9 cellular contexts compared by ENCODE assay signal in genomic region chr10:28669227-28670173, GRCh38. TPM values are rescaled to one million over a fixed set of nuclear protein-coding genes. Genes with fewer than 3 reads are reported as not detected.
DNase-seq lines count a peak whose midpoint lies in the region; ATAC-seq and TF ChIP-seq lines count a peak whose summit lies in the region.
"Had no signal": no experiment of that assay in that cellular context is flagged by ENCODE, and none has a peak within 500 bp of the region (broad histone marks: within the 10 kb centered on the region; RNA-seq: fewer than 3 reads in every experiment).

No MANE protein-coding gene starts in this region.

- no peak for TF ChIP-seq CTCF in MCF 10A (IDR thresholded peaks at IDR 0.05; ENCODE audit: unreplicated experiment)

- intact Hi-C loops in MCF 10A (cut with micrococcal nuclease) = no loop called here

- peaks cover 21% of the 10 kb centered on the region for H3K27me3 ChIP-seq in muscle layer of duodenum (ENCODE audit: low read depth, low read length)

- H3K4me1 ChIP-seq in muscle layer of duodenum (ENCODE audit: control insufficient read depth in 1 of 2, insufficient read depth in 2 of 2, low read length in 2 of 2) = peaks cover 0 to 13% of the 10 kb centered on the region in 2 donors

- no peak for ATAC-seq in stimulated activated naive CD8-positive, alpha-beta T cell treated with anti-CD3 and anti-CD28 coated beads, Interleukin-15, Interleukin-2, amounts not matched to agents 100 U/mL and 50 U/mL, for 24 hours
- ATAC-seq in GM19035 (IDR thresholded peaks at IDR 0.05; ENCODE audit: unreplicated experiment) (no peak), HG03520 (IDR thresholded peaks at IDR 0.05; ENCODE audit: unreplicated experiment) (no peak)

- DNase-seq in stimulated activated naive CD8-positive, alpha-beta T cell treated with anti-CD3 and anti-CD28 coated beads, Interleukin-15, Interleukin-2, amounts not matched to agents 100 U/mL and 50 U/mL, for 24 hours = no peak
- DNase-seq in MCF 10A (ENCODE audit: unreplicated experiment) (no peak), NCI-H446 treated with DMSO at 0.1 percent for 48 hours (lab: John Stamatoyannopoulos, UW) (no peak)
- DNase-seq in stimulated activated naive CD4-positive, alpha-beta T cell treated with Interleukin-2 at 50 U/mL for 16 hours (lab: John Stamatoyannopoulos, UW) = no peak
- DNase-seq: DND-41 had no signal

- CTCF ChIA-PET in MCF 10A (lab: Yijun Ruan, JAX) = interaction anchor here (0.5 to 1.2 kb wide), 3 partner anchors 38 to 323 kb away, joined by 3 to 5 read pairs (median 4); no protein-coding TSS in a partner anchor

- no peaks in the 10 kb centered on the region for H3K36me3 ChIP-seq in muscle layer of duodenum (ENCODE audit: control insufficient read depth in 1 of 2, insufficient read depth in 2 of 2, low read length in 2 of 2)

- H3K36me3 Mint-ChIP-seq in stimulated activated naive CD8-positive, alpha-beta T cell treated with anti-CD3 and anti-CD28 coated beads, Interleukin-15, Interleukin-2, amounts not matched to agents 100 ng/mL and 50 ng/mL, for 24 hours (ENCODE audit: low read depth) = no peaks in the 10 kb centered on the region
- H3K36me3 Mint-ChIP-seq in MCF 10A (ENCODE audit: insufficient read depth, unreplicated experiment) = no peaks in the 10 kb centered on the region

- peaks cover 14% of the 10 kb centered on the region for H3K4me1 Mint-ChIP-seq in stimulated activated naive CD8-positive, alpha-beta T cell treated with anti-CD3 and anti-CD28 coated beads, Interleukin-15, Interleukin-2, amounts not matched to agents 100 ng/mL and 50 ng/mL, for 24 hours (ENCODE audit: low read depth)
- peaks cover 6% of the 10 kb centered on the region for H3K4me1 Mint-ChIP-seq in MCF 10A (ENCODE audit: insufficient read depth, unreplicated experiment)

- H3K27ac ChIP-seq in muscle layer of duodenum (ENCODE audit: low read length) = no peak overlapping the region

- no peaks in the 10 kb centered on the region for H3K9me3 ChIP-seq in muscle layer of duodenum (ENCODE audit: control insufficient read depth in 1 of 2, low read length in 2 of 2)

- POLR2A ChIA-PET in MCF 10A (lab: Yijun Ruan, JAX) = no interaction called here

- peaks cover 77% of the 10 kb centered on the region for H3K27me3 Mint-ChIP-seq in stimulated activated naive CD8-positive, alpha-beta T cell treated with anti-CD3 and anti-CD28 coated beads, Interleukin-15, Interleukin-2, amounts not matched to agents 100 ng/mL and 50 ng/mL, for 24 hours
- H3K27me3 Mint-ChIP-seq in MCF 10A (ENCODE audit: insufficient read depth, unreplicated experiment) = peaks cover 28% of the 10 kb centered on the region

- peak overlapping the region; percentile 34 to 57 for H3K4me3 ChIP-seq in muscle layer of duodenum (ENCODE audit: low read depth in 1 of 2, low read length in 2 of 2)

- H3K4me3 Mint-ChIP-seq in stimulated activated naive CD8-positive, alpha-beta T cell treated with anti-CD3 and anti-CD28 coated beads, Interleukin-15, Interleukin-2, amounts not matched to agents 100 ng/mL and 50 ng/mL, for 24 hours = peak overlapping the region; percentile 81
- H3K4me3 Mint-ChIP-seq in MCF 10A (ENCODE audit: unreplicated experiment) = peak overlapping the region; percentile 71

- H3K27ac Mint-ChIP-seq in stimulated activated naive CD8-positive, alpha-beta T cell treated with anti-CD3 and anti-CD28 coated beads, Interleukin-15, Interleukin-2, amounts not matched to agents 100 ng/mL and 50 ng/mL, for 24 hours = no peak overlapping the region
- H3K27ac Mint-ChIP-seq in MCF 10A (ENCODE audit: low read depth, unreplicated experiment) = no peak overlapping the region

- no peaks in the 10 kb centered on the region for H3K9me3 Mint-ChIP-seq in stimulated activated naive CD8-positive, alpha-beta T cell treated with anti-CD3 and anti-CD28 coated beads, Interleukin-15, Interleukin-2, amounts not matched to agents 100 ng/mL and 50 ng/mL, for 24 hours
- H3K9me3 Mint-ChIP-seq in MCF 10A (ENCODE audit: unreplicated experiment) = no peaks in the 10 kb centered on the region

- BruUV-seq in MCF 10A (replicated peaks; lab: Mats Ljungman, UMichigan) = no TSS peak

RNA-seq across cellular contexts. Expression of gene BAMBI, which starts 7.8 kb away (rescaled TPM):
- 21.2 and 31.6 TPM in 2 replicates for total RNA-seq in MCF 10A (2022)
